In the genomic region with DNA sequence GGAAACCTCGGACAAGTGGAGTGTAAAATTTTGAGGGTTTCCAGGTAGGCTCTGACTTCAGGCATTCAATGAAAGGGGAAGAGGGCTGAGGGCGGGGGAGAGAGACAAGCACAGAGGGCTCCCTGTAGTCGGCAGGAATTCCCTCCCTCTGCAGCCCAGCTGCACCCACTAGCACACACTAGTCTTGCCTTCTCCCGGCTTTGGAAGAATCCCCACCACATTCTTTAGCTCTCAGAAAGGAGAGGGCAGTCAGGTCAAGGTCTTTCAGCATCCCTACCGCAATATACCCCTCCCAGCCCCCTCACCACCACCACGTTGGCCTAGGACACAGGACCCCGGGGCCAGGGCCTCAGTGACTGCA, we compare ENCODE assay signal across 16 cellular contexts.
"Had no signal": no experiment of that assay in that cellular context is flagged by ENCODE, and none has a peak within 500 bp of the region (broad histone marks: within the 10 kb centered on the region; RNA-seq: fewer than 3 reads in every experiment).

No MANE protein-coding gene starts in this region.

- FAIRE-seq: islet of Langerhans, TTC549 had no signal

- H3K4me3 ChIP-seq: cardiac muscle cell, left lung, mucosa of descending colon, thyroid gland, vagina had no signal

- H3K9me3 ChIP-seq: left lung, mucosa of descending colon, thyroid gland, vagina had no signal

- H3K27ac Mint-ChIP-seq: activated T-helper 2 cell treated with anti-CD3 and anti-CD28 coated beads, Interferon-gamma antibody, Interleukin-2, Interleukin-4, amounts not matched to agents 10 μg/mL and 5 μg/mL and 100 μg/mL, durations not matched to agents 14 hours and 24 hours and 36 hours; naive thymus-derived CD8-positive, alpha-beta T cell; stimulated activated memory B cell treated with anti-CD40 and anti-IgM and Interleukin-4, amounts not matched to agents 10 μg/mL and 1 μg/mL and 100 μg/mL, for 72 hours had no signal

- H3K4me3 Mint-ChIP-seq: stimulated activated memory B cell treated with anti-CD40 and anti-IgM and Interleukin-4, amounts not matched to agents 10 μg/mL and 1 μg/mL and 100 μg/mL, for 72 hours had no signal

- H3K9me3 Mint-ChIP-seq: activated T-helper 2 cell treated with anti-CD3 and anti-CD28 coated beads, Interferon-gamma antibody, Interleukin-2, Interleukin-4, amounts not matched to agents 10 μg/mL and 5 μg/mL and 100 μg/mL, durations not matched to agents 14 hours and 24 hours and 36 hours had no signal

- H3K36me3 ChIP-seq: cardiac muscle cell, left lung, thyroid gland, vagina had no signal

- ATAC-seq: left lung; mucosa of descending colon; naive thymus-derived CD8-positive, alpha-beta T cell; stimulated activated memory B cell treated with anti-CD40 and anti-IgM and Interleukin-4, amounts not matched to agents 10 μg/mL and 1 μg/mL and 100 μg/mL, for 72 hours had no signal

- DNase-seq: activated naive CD4-positive, alpha-beta T cell treated with anti-CD3 and anti-CD28 coated beads, Interleukin-2, amount 50 U/mL, for 16 hours; activated T-cell treated with anti-CD3 and anti-CD28 coated beads for 4 hours; hippocampal formation; naive thymus-derived CD8-positive, alpha-beta T cell; nucleus accumbens; stimulated activated CD4-positive, alpha-beta T cell treated with anti-CD3 and anti-CD28 coated beads, Interleukin-2, amount 100 ng/mL, for 48 hours; T-helper 2 cell; thyroid gland had no signal

- H3K27ac ChIP-seq: cardiac muscle cell, left lung, thyroid gland, vagina had no signal
